In genomic region chr1:39632491-39633417, GRCh38 we compare ENCODE assay signal across 1 cellular context.
TF ChIP-seq lines count a peak whose summit lies in the region.

No MANE protein-coding gene starts in this region.

TF ChIP-seq in HepG2, 621 proteins besides CTCF, POLR2A, EP300 and RAD21:
- TF ChIP-seq KLF15 (CRISPR knock-in tag; IDR thresholded peaks at IDR 0.05; ENCODE audit: borderline replicate concordance): no peak
- no peak for TF ChIP-seq DRAP1 (CRISPR knock-in tag; IDR thresholded peaks at IDR 0.05)
- no peak for TF ChIP-seq ARID5B (CRISPR knock-in tag; IDR thresholded peaks at IDR 0.05)
- no peak for TF ChIP-seq CREB1 (IDR thresholded peaks at IDR 0.05)
- TF ChIP-seq CREB1 (CRISPR knock-in tag; IDR thresholded peaks at IDR 0.05): no peak
- TF ChIP-seq ZBED4 (CRISPR knock-in tag; IDR thresholded peaks at IDR 0.05; ENCODE audit: borderline replicate concordance): peak; percentile 26; the same call in 1 of the 2 replicates
- TF ChIP-seq ZKSCAN1 (IDR thresholded peaks at IDR 0.05; ENCODE audit: low read length): no peak
- peak; percentile 28 for TF ChIP-seq HNRNPLL (IDR thresholded peaks at IDR 0.05; ENCODE audit: low read depth, low read length, poor library complexity, severe bottlenecking)
- no peak for TF ChIP-seq HOXA7 (CRISPR knock-in tag; IDR thresholded peaks at IDR 0.05)
- TF ChIP-seq ZNF777 (CRISPR knock-in tag; IDR thresholded peaks at IDR 0.05): peak; percentile 99
- TF ChIP-seq SIX4 (CRISPR knock-in tag; IDR thresholded peaks at IDR 0.05): peak; percentile 65; the same call in 1 of the 2 replicates
- TF ChIP-seq NR2F1 (CRISPR knock-in tag; IDR thresholded peaks at IDR 0.05): no peak
- TF ChIP-seq UBTF (CRISPR knock-in tag; IDR thresholded peaks at IDR 0.05): peak; percentile 26; the same call in 1 of the 2 replicates
- TF ChIP-seq CEBPB (IDR thresholded peaks at IDR 0.05; ENCODE audit: borderline replicate concordance, low read depth, low read length): no peak
- TF ChIP-seq MTF2 (CRISPR knock-in tag; IDR thresholded peaks at IDR 0.05; ENCODE audit: borderline replicate concordance): peak; percentile 73; the same call in 1 of the 2 replicates
- TF ChIP-seq ZNF687 (CRISPR knock-in tag; IDR thresholded peaks at IDR 0.05): peak; percentile 36; the same call in 1 of the 2 replicates
- TF ChIP-seq REPIN1 (CRISPR knock-in tag; IDR thresholded peaks at IDR 0.05; ENCODE audit: borderline replicate concordance, low read depth): no peak
- TF ChIP-seq BCL3 (CRISPR knock-in tag; IDR thresholded peaks at IDR 0.05): 0 out of 2 replicates have a peak, but pooled peaks have one; percentile 25
- no peak for TF ChIP-seq ZSCAN5A (CRISPR knock-in tag; IDR thresholded peaks at IDR 0.05; ENCODE audit: borderline replicate concordance)
- no peak for TF ChIP-seq SYNCRIP (IDR thresholded peaks at IDR 0.05; ENCODE audit: insufficient read depth, low read depth, low read length)
- TF ChIP-seq ZFY (CRISPR knock-in tag; IDR thresholded peaks at IDR 0.05): peak; percentile 35; the same call in 1 of the 2 replicates
- no peak for TF ChIP-seq KAT2B (IDR thresholded peaks at IDR 0.05; ENCODE audit: borderline replicate concordance, low read depth, low read length)
- 0 out of 2 replicates have a peak, but pooled peaks have one; percentile 18 for TF ChIP-seq MAX (IDR thresholded peaks at IDR 0.05)
